ENCODE assay signal across 3 cellular contexts in the genomic region with DNA sequence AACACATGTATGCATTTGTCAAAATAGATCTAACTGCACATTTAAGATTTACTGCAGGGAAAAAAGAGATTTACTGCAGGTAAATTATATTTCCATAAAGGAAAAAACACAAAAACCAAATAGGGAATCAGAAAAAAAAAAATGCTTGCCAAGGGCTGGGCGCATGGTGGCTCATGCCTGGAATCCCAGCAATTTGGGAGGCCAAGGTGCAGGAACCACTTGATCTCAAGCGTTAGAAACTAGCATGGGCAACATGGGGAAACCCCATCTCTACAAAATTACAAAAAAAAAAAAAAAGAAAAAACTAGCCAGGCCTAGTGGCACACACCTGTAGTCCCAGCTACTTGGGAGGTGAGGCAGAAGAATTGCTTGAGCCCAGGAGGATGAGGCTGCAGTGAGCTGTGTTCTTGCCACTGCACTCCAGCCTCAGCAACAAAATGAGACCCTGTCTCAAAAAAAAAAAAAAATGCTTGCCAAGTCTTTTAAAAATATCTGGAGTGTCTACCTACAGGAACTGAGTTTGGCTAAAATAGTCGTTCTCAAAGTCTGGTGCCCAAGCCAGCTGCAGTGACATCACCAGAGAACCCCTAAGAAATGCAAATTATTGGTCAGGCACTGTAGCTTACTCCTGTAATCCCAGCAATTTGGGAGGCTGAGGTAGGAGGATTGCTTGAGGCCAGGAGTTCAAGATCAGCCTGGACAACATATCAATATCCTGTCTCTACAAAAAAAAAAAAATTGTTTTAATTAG.
TF ChIP-seq lines count a peak whose summit lies in the region.

No MANE protein-coding gene starts in this region.

TF ChIP-seq in A549, 52 proteins besides CTCF, POLR2A, EP300 and RAD21 (continues in another document):
- TF ChIP-seq CBX8 (IDR thresholded peaks at IDR 0.05) (no peak), ZNF302 (CRISPR knock-in tag; IDR thresholded peaks at IDR 0.05) (no peak), RFX5 (IDR thresholded peaks at IDR 0.05) (no peak), HOXA7 (CRISPR knock-in tag; IDR thresholded peaks at IDR 0.05) (no peak), FOXS1 (CRISPR knock-in tag; IDR thresholded peaks at IDR 0.05) (no peak), EHF (CRISPR knock-in tag; IDR thresholded peaks at IDR 0.05) (no peak)
- TF ChIP-seq, protein P1, sequence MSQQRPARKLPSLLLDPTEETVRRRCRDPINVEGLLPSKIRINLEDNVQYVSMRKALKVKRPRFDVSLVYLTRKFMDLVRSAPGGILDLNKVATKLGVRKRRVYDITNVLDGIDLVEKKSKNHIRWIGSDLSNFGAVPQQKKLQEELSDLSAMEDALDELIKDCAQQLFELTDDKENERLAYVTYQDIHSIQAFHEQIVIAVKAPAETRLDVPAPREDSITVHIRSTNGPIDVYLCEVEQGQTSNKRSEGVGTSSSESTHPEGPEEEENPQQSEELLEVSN (IDR thresholded peaks at IDR 0.05; ENCODE audit: borderline replicate concordance, low read depth) = no peak
- TF ChIP-seq, protein P2, sequence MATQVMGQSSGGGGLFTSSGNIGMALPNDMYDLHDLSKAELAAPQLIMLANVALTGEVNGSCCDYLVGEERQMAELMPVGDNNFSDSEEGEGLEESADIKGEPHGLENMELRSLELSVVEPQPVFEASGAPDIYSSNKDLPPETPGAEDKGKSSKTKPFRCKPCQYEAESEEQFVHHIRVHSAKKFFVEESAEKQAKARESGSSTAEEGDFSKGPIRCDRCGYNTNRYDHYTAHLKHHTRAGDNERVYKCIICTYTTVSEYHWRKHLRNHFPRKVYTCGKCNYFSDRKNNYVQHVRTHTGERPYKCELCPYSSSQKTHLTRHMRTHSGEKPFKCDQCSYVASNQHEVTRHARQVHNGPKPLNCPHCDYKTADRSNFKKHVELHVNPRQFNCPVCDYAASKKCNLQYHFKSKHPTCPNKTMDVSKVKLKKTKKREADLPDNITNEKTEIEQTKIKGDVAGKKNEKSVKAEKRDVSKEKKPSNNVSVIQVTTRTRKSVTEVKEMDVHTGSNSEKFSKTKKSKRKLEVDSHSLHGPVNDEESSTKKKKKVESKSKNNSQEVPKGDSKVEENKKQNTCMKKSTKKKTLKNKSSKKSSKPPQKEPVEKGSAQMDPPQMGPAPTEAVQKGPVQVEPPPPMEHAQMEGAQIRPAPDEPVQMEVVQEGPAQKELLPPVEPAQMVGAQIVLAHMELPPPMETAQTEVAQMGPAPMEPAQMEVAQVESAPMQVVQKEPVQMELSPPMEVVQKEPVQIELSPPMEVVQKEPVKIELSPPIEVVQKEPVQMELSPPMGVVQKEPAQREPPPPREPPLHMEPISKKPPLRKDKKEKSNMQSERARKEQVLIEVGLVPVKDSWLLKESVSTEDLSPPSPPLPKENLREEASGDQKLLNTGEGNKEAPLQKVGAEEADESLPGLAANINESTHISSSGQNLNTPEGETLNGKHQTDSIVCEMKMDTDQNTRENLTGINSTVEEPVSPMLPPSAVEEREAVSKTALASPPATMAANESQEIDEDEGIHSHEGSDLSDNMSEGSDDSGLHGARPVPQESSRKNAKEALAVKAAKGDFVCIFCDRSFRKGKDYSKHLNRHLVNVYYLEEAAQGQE (IDR thresholded peaks at IDR 0.05) = no peak
- TF ChIP-seq, protein P3, sequence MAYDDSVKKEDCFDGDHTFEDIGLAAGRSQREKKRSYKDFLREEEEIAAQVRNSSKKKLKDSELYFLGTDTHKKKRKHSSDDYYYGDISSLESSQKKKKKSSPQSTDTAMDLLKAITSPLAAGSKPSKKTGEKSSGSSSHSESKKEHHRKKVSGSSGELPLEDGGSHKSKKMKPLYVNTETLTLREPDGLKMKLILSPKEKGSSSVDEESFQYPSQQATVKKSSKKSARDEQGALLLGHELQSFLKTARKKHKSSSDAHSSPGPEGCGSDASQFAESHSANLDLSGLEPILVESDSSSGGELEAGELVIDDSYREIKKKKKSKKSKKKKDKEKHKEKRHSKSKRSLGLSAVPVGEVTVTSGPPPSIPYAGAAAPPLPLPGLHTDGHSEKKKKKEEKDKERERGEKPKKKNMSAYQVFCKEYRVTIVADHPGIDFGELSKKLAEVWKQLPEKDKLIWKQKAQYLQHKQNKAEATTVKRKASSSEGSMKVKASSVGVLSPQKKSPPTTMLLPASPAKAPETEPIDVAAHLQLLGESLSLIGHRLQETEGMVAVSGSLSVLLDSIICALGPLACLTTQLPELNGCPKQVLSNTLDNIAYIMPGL (CRISPR knock-in tag; IDR thresholded peaks at IDR 0.05; ENCODE audit: borderline replicate concordance) = no peak
- TF ChIP-seq, protein P4, sequence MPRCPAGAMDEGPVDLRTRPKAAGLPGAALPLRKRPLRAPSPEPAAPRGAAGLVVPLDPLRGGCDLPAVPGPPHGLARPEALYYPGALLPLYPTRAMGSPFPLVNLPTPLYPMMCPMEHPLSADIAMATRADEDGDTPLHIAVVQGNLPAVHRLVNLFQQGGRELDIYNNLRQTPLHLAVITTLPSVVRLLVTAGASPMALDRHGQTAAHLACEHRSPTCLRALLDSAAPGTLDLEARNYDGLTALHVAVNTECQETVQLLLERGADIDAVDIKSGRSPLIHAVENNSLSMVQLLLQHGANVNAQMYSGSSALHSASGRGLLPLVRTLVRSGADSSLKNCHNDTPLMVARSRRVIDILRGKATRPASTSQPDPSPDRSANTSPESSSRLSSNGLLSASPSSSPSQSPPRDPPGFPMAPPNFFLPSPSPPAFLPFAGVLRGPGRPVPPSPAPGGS (IDR thresholded peaks at IDR 0.05) = no peak

TF ChIP-seq in Ishikawa, 13 proteins besides CTCF, POLR2A, EP300 and RAD21:
- TF ChIP-seq, protein P2 (IDR thresholded peaks at IDR 0.05; ENCODE audit: low read depth) = no peak
- TF ChIP-seq, protein P5, sequence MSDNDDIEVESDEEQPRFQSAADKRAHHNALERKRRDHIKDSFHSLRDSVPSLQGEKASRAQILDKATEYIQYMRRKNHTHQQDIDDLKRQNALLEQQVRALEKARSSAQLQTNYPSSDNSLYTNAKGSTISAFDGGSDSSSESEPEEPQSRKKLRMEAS (IDR thresholded peaks at IDR 0.05) = no peak
- TF ChIP-seq YY1 (IDR thresholded peaks at IDR 0.05; ENCODE audit: low read depth) (no peak), EGR1 (IDR thresholded peaks at IDR 0.05) (no peak), CEBPB (IDR thresholded peaks at IDR 0.05) (no peak), TEAD4 (IDR thresholded peaks at IDR 0.05) (peak; percentile 78)

TF ChIP-seq in GM12878, 131 proteins besides CTCF, POLR2A, EP300 and RAD21:
- TF ChIP-seq ZZZ3 (IDR thresholded peaks at IDR 0.05; ENCODE audit: control insufficient read depth, insufficient read length, low read depth) (no peak), SMC3 (IDR thresholded peaks at IDR 0.05; ENCODE audit: borderline replicate concordance, low read length) (no peak)
